4 cellular contexts compared by ENCODE assay signal in the genomic region with DNA sequence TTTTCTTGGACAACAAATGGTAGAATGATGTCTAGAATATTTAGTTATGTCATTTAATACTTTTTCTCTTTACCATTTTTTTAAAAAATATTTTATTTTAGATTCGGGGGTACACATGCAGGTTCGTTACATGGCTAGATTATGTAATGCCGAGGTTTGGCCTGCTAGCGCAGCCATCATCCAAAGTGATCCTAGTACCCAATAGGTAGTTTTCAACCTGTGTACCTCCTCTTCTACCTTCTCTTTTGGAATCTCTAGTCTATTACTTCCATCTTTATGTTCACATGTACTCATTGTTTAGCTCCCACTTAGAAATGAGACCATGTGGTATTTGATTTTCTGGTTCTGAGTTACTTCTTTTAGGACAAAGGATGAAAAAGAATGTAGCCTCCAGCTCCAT.
DNase-seq lines count a peak whose midpoint lies in the region; ATAC-seq and TF ChIP-seq lines count a peak whose summit lies in the region.
"Not testable (repeated sequence)": the region's sequence is repeated elsewhere in the genome, so short reads cannot be mapped to it uniquely, and the experiment has no call there.

No MANE protein-coding gene starts in this region.

- not testable (repeated sequence) for H3K27me3 ChIP-seq in GM23338 (ENCODE audit: insufficient read depth); Karpas-422 (ENCODE audit: low read length); endodermal cell (ENCODE audit: control insufficient read depth, insufficient read depth, low read length, poor library complexity, severe bottlenecking)

- WGBS in endodermal cell (ENCODE audit: insufficient coverage in 1 of 2, insufficient read length in 1 of 2), 2 experiments, result 72 to 74% methylated on average over 4 of the region's 4 CpGs

- H3K9me2 ChIP-seq in GM23338 (ENCODE audit: insufficient read depth); Karpas-422 (replicated peaks; ENCODE audit: insufficient read depth, low read length): not testable (repeated sequence)

- H3K27me3 Mint-ChIP-seq in GM23338 (ENCODE audit: insufficient read depth, low read depth, poor library complexity); endodermal cell (ENCODE audit: insufficient read depth): not testable (repeated sequence)

- not testable (repeated sequence) for H3K4me1 Mint-ChIP-seq in GM23338, endodermal cell

- peak overlapping the region; percentile 9; the same call in 1 of the 2 replicates for H3K4me3 ChIP-seq in GM23338
- H3K4me3 ChIP-seq in Karpas-422 (ENCODE audit: low read length), result not testable (repeated sequence)
- peak overlapping the region; percentile 32 for H3K4me3 ChIP-seq in endodermal cell (ENCODE audit: low read length)

- H4K20me1 ChIP-seq in GM23338 (replicated peaks; ENCODE audit: insufficient read depth); Karpas-422 (ENCODE audit: insufficient read depth, low read depth, low read length): not testable (repeated sequence)

- H3K36me3 Mint-ChIP-seq in GM23338 (ENCODE audit: low read depth); endodermal cell (ENCODE audit: low read depth): not testable (repeated sequence)

- DNase-seq in GM23338 (ENCODE audit: low spot score); endodermal cell: not testable (repeated sequence)
- DNase-seq in Karpas-422 (peak; percentile 47), islet precursor cell (peak; percentile 18)

- not testable (repeated sequence) for H3K27ac ChIP-seq in GM23338 (ENCODE audit: low read depth); Karpas-422 (ENCODE audit: low read length); endodermal cell (ENCODE audit: low read depth, low read length)

- not testable (repeated sequence) for H3K79me2 ChIP-seq in GM23338 (replicated peaks; ENCODE audit: insufficient read depth); Karpas-422 (ENCODE audit: low read length)

- not testable (repeated sequence) for ATAC-seq in GM23338

- H3F3A ChIP-seq in GM23338 (replicated peaks; ENCODE audit: low read depth), result not testable (repeated sequence)

- H3K9me3 ChIP-seq in Karpas-422 (ENCODE audit: low read length) (peaks cover 55% of the 10 kb centered on the region), endodermal cell (ENCODE audit: control insufficient read depth, low read length) (peaks cover 94% of the 10 kb centered on the region)

- not testable (repeated sequence) for TF ChIP-seq CTCF in GM23338 (conservative IDR thresholded peaks at IDR 0.05; ENCODE audit: low read depth in 2 of 2); endodermal cell (conservative IDR thresholded peaks at IDR 0.05)

- not testable (repeated sequence) for H3K9ac ChIP-seq in Karpas-422 (ENCODE audit: low read length); endodermal cell (ENCODE audit: extremely low read depth, low read length, poor library complexity, severe bottlenecking)

- not testable (repeated sequence) for H3K27ac Mint-ChIP-seq in GM23338, endodermal cell

- H3K9me3 Mint-ChIP-seq in GM23338, endodermal cell: not testable (repeated sequence)

- H3K36me3 ChIP-seq in GM23338 (ENCODE audit: insufficient read depth), result peaks cover 33% of the 10 kb centered on the region
- not testable (repeated sequence) for H3K36me3 ChIP-seq in Karpas-422 (ENCODE audit: insufficient read depth, low read length); endodermal cell (ENCODE audit: control insufficient read depth, insufficient read depth, low read length)

- H3K4me3 Mint-ChIP-seq in GM23338, endodermal cell: not testable (repeated sequence)

- H2AFZ ChIP-seq in GM23338; Karpas-422 (ENCODE audit: low read length): not testable (repeated sequence)

- H3K4me1 ChIP-seq in GM23338 (ENCODE audit: insufficient read depth); Karpas-422 (ENCODE audit: low read length); endodermal cell (ENCODE audit: control insufficient read depth, insufficient read depth, low read length): not testable (repeated sequence)

- not testable (repeated sequence) for H3K4me2 ChIP-seq in GM23338; Karpas-422 (ENCODE audit: low read depth, low read length, poor library complexity, severe bottlenecking)
